ENCODE assay signal across 12 cellular contexts in genomic region chr10:98308602-98309365, GRCh38. TPM values are rescaled to one million over a fixed set of nuclear protein-coding genes. Genes with fewer than 3 reads are reported as not detected.
DNase-seq lines count a peak whose midpoint lies in the region; ATAC-seq, FAIRE-seq and TF ChIP-seq lines count a peak whose summit lies in the region.
"Had no signal": no experiment of that assay in that cellular context is flagged by ENCODE, and none has a peak within 500 bp of the region (broad histone marks: within the 10 kb centered on the region; RNA-seq: fewer than 3 reads in every experiment).

No MANE protein-coding gene starts in this region.

- no peak for TF ChIP-seq CTCF in WTC11 (IDR thresholded peaks at IDR 0.05)

- peak overlapping the region; percentile 58 for H3K4me3 Mint-ChIP-seq in WTC11
- H3K4me3 Mint-ChIP-seq in stimulated activated effector memory CD8-positive, alpha-beta T cell treated with anti-CD3 and anti-CD28 coated beads, Interleukin-12 subunit alpha, Interleukin-12 subunit beta, amount 100 ng/mL, for 72 hours = peak overlapping the region; percentile 51
- H3K4me3 Mint-ChIP-seq: activated CD4-positive, alpha-beta T cell treated with anti-CD3 and anti-CD28 coated beads, Interleukin-2, amount 10 ng/mL, durations not matched to agents 7 days and 5 days had no signal

- peaks cover 7% of the 10 kb centered on the region for H3K9me3 Mint-ChIP-seq in WTC11
- H3K9me3 Mint-ChIP-seq in stimulated activated effector memory CD8-positive, alpha-beta T cell treated with anti-CD3 and anti-CD28 coated beads, Interleukin-12 subunit alpha, Interleukin-12 subunit beta, amount 100 ng/mL, for 72 hours = no peaks in the 10 kb centered on the region
- H3K9me3 Mint-ChIP-seq: activated CD4-positive, alpha-beta T cell treated with anti-CD3 and anti-CD28 coated beads, Interleukin-2, amount 10 ng/mL, durations not matched to agents 7 days and 5 days had no signal

- H3K36me3 ChIP-seq in iPS-20b (ENCODE audit: insufficient read depth, low read depth, low read length) (no peaks in the 10 kb centered on the region), MG63 (no peaks in the 10 kb centered on the region)
- H3K36me3 ChIP-seq: transverse colon had no signal

- no peaks in the 10 kb centered on the region for H3K9me3 ChIP-seq in iPS-20b (ENCODE audit: insufficient read depth, low read depth, low read length)
- H3K9me3 ChIP-seq in MG63 = 0 out of 2 replicates have a peak, but pooled peaks cover 2% of the 10 kb centered on the region
- H3K9me3 ChIP-seq: transverse colon had no signal

- peaks cover 13% of the 10 kb centered on the region for H3K27me3 ChIP-seq in iPS-20b (ENCODE audit: insufficient read depth, low read length)
- no peaks in the 10 kb centered on the region for H3K27me3 ChIP-seq in MG63

- peak; percentile 53 for ATAC-seq in WTC11
- ATAC-seq in stimulated activated effector memory CD8-positive, alpha-beta T cell treated with anti-CD3 and anti-CD28 coated beads, Interleukin-12 subunit alpha, Interleukin-12 subunit beta, amount 100 ng/mL, for 72 hours = peak; percentile 24
- ATAC-seq in GM19395 (IDR thresholded peaks at IDR 0.05; ENCODE audit: unreplicated experiment) = no peak

- CTCF ChIA-PET in WTC11 (lab: Charles Lee) = interaction anchor here (0.6 to 3.4 kb wide), 69 partner anchors 9 to 968 kb away, joined by 3 to 204 read pairs (median 4); partner anchors contain the start of genes HPS1, LOXL4, PYROXD2 and R3HCC1L

- H3K4me3 ChIP-seq in iPS-20b (ENCODE audit: low read length) (peak overlapping the region; percentile 69), MG63 (no peak overlapping the region)
- H3K4me3 ChIP-seq: PC-9, transverse colon had no signal

- H3K4me1 ChIP-seq in iPS-20b (ENCODE audit: insufficient read depth, low read length) = peaks cover 6% of the 10 kb centered on the region; the same call in 1 of the 2 replicates

- H3K27ac Mint-ChIP-seq in WTC11 = no peak overlapping the region
- H3K27ac Mint-ChIP-seq in stimulated activated effector memory CD8-positive, alpha-beta T cell treated with anti-CD3 and anti-CD28 coated beads, Interleukin-12 subunit alpha, Interleukin-12 subunit beta, amount 100 ng/mL, for 72 hours = no peak overlapping the region
- H3K27ac Mint-ChIP-seq: activated CD4-positive, alpha-beta T cell treated with anti-CD3 and anti-CD28 coated beads, Interleukin-2, amount 10 ng/mL, durations not matched to agents 7 days and 5 days had no signal

- no peak overlapping the region for H3K27ac ChIP-seq in iPS-20b (ENCODE audit: low read length)
- H3K27ac ChIP-seq: PC-9, transverse colon had no signal

- H3K9ac ChIP-seq in iPS-20b (ENCODE audit: low read depth, low read length) = peak overlapping the region; percentile 23

- FAIRE-seq in HTR-8/SVneo (lab: Jason Lieb, UNC) = no peak

- peak; percentile 13 for DNase-seq in NCI-H2171 treated with DMSO at 0.1 percent for 48 hours (lab: John Stamatoyannopoulos, UW)
- DNase-seq in NCI-H2171 (lab: John Stamatoyannopoulos, UW) = no peak
- DNase-seq in WTC11 (ENCODE audit: low spot score) = no peak
- DNase-seq in stimulated activated effector memory CD8-positive, alpha-beta T cell treated with anti-CD3 and anti-CD28 coated beads, Interleukin-12 subunit alpha, Interleukin-12 subunit beta, amount 100 ng/mL, for 72 hours (ENCODE audit: low spot score in 2 of 2) = no peak
- no peak for DNase-seq in HTR-8/SVneo (ENCODE audit: insufficient read length, low spot score)
- DNase-seq in MG63 = no peak
- DNase-seq: MM.1S had no signal

- H3K27me3 Mint-ChIP-seq in WTC11 (ENCODE audit: low read depth) = no peaks in the 10 kb centered on the region

- H3K36me3 Mint-ChIP-seq in WTC11 = no peaks in the 10 kb centered on the region
- no peaks in the 10 kb centered on the region for H3K36me3 Mint-ChIP-seq in stimulated activated effector memory CD8-positive, alpha-beta T cell treated with anti-CD3 and anti-CD28 coated beads, Interleukin-12 subunit alpha, Interleukin-12 subunit beta, amount 100 ng/mL, for 72 hours

- POLR2A ChIA-PET in WTC11 (lab: Charles Lee) = interaction anchor here (0.5 to 1.5 kb wide), 2 partner anchors 34 to 46 kb away, joined by 3 to 4 read pairs; no protein-coding TSS in a partner anchor

- peaks cover 17% of the 10 kb centered on the region for H3K4me1 Mint-ChIP-seq in WTC11
- H3K4me1 Mint-ChIP-seq in stimulated activated effector memory CD8-positive, alpha-beta T cell treated with anti-CD3 and anti-CD28 coated beads, Interleukin-12 subunit alpha, Interleukin-12 subunit beta, amount 100 ng/mL, for 72 hours = peaks cover 14% of the 10 kb centered on the region
- H3K4me1 Mint-ChIP-seq: activated CD4-positive, alpha-beta T cell treated with anti-CD3 and anti-CD28 coated beads, Interleukin-2, amount 10 ng/mL, durations not matched to agents 7 days and 5 days had no signal

TF ChIP-seq in WTC11, 78 proteins besides CTCF, POLR2A, EP300 and RAD21:
- TF ChIP-seq ZNF512 (CRISPR knock-in tag; IDR thresholded peaks at IDR 0.05; ENCODE audit: borderline replicate concordance) (no peak), IRF1 (CRISPR knock-in tag; IDR thresholded peaks at IDR 0.05) (no peak), ZBTB43 (CRISPR knock-in tag; IDR thresholded peaks at IDR 0.05) (no peak), CREB1 (CRISPR knock-in tag; IDR thresholded peaks at IDR 0.05) (no peak), NFE2L1 (CRISPR knock-in tag; IDR thresholded peaks at IDR 0.05) (no peak), E2F4 (CRISPR knock-in tag; IDR thresholded peaks at IDR 0.05; ENCODE audit: borderline replicate concordance, low read depth) (no peak)

RNA-seq across cellular contexts. Expression of gene LOXL4, which starts 40.8 kb away (rescaled TPM):
- total RNA-seq in WTC11 (2021) = 0.07 to 0.35 TPM (median 0.21 TPM) in 3 replicates
- not detected in 2 replicates for total RNA-seq in MG63 (2014; rRNA removed; shearing (Covaris generic); ENCODE audit: low replicate concordance)
- total RNA-seq: activated CD4-positive, alpha-beta T cell treated with anti-CD3 and anti-CD28 coated beads, Interleukin-2, amount 10 ng/mL, durations not matched to agents 7 days and 5 days had no signal
